ENCODE assay signal across 33 cellular contexts in the genomic region with DNA sequence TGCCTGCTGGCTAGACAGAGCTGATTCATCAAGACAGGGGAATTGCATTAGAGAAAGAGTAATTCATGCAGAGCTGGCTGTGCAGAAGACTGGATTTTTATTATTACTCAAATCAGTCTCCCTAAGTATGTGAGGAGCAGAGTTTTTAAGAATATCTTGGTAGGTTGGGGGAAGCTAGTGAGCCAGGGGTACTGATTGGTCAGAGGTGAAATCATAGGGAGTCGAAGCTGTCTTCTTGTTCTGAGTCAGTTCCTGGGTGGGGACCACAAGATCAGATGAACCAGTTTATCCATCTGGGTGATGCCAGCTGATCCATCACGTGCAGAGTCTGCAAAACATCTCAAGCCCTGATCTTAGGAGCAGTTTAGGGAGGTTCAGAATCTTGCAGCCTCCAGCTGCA. TPM values are rescaled to one million over a fixed set of nuclear protein-coding genes. Genes with fewer than 3 reads are reported as not detected.
"Had no signal": no experiment of that assay in that cellular context is flagged by ENCODE, and none has a peak within 500 bp of the region (broad histone marks: within the 10 kb centered on the region; RNA-seq: fewer than 3 reads in every experiment).

No MANE protein-coding gene starts in this region.

- H3K9ac ChIP-seq: KMS-11 had no signal

- H3K4me2 ChIP-seq: KMS-11 had no signal

- DNase-seq: activated B cell treated with CpG ODN at 0.5 μM for 24 hours; activated CD4-positive, alpha-beta memory T cell treated with anti-CD3 and anti-CD28 coated beads, Interleukin-2, amount 10 ng/mL, durations not matched to agents 7 days and 5 days; activated CD4-positive, alpha-beta T cell treated with anti-CD3 and anti-CD28 coated beads for 1 hour; activated CD4-positive, alpha-beta T cell treated with anti-CD3 and anti-CD28 coated beads, Interleukin-2, amount 10 ng/mL, durations not matched to agents 7 days and 5 days; activated gamma-delta T cell; activated naive CD4-positive, alpha-beta T cell treated with anti-CD3 and anti-CD28 coated beads for 36 hours; activated T-cell treated with anti-CD3 and anti-CD28 coated beads for 4 hours; activated T-cell treated with anti-CD3 and anti-CD28 coated beads, Interleukin-2, amount 50 U/mL, for 48 hours; amygdala; cerebellar nuclear complex; MV-4-11; NCI-H1092 treated with DMSO at 0.1 percent for 48 hours; NCI-H1417 treated with DMSO at 0.1 percent for 48 hours; NCI-H1694; NCI-H2029 treated with DMSO at 0.1 percent for 48 hours; NCI-H345; NCI-H510A; NCI-H526 treated with DMSO at 0.1 percent for 48 hours; NCI-H82; PC-3; RPMI8226; T-cell; T1000 had no signal

- H3K4me1 Mint-ChIP-seq: activated B cell treated with CpG ODN at 0.5 μM for 24 hours; activated CD4-positive, alpha-beta memory T cell treated with anti-CD3 and anti-CD28 coated beads, Interleukin-2, amount 10 ng/mL, durations not matched to agents 7 days and 5 days; activated CD4-positive, alpha-beta T cell treated with anti-CD3 and anti-CD28 coated beads, Interleukin-2, amount 10 ng/mL, durations not matched to agents 7 days and 5 days; activated T-helper 17 cell treated with anti-CD3 and anti-CD28 coated beads, Interleukin-2, amount 50 U/mL, for 72 hours; brain; T-cell had no signal

- H3K27me3 Mint-ChIP-seq: activated CD4-positive, alpha-beta memory T cell treated with anti-CD3 and anti-CD28 coated beads, Interleukin-2, amount 10 ng/mL, durations not matched to agents 7 days and 5 days; activated CD4-positive, alpha-beta T cell treated with anti-CD3 and anti-CD28 coated beads, Interleukin-2, amount 10 ng/mL, durations not matched to agents 7 days and 5 days; brain had no signal

- H3K4me3 ChIP-seq: SK-N-MC had no signal

- H3K27ac Mint-ChIP-seq: activated B cell treated with CpG ODN at 0.5 μM for 24 hours; activated CD4-positive, alpha-beta memory T cell treated with anti-CD3 and anti-CD28 coated beads, Interleukin-2, amount 10 ng/mL, durations not matched to agents 7 days and 5 days; activated CD4-positive, alpha-beta T cell treated with anti-CD3 and anti-CD28 coated beads, Interleukin-2, amount 10 ng/mL, durations not matched to agents 7 days and 5 days; activated naive CD4-positive, alpha-beta T cell treated with anti-CD3 and anti-CD28 coated beads for 36 hours; activated naive CD8-positive, alpha-beta T cell; activated T-helper 17 cell treated with anti-CD3 and anti-CD28 coated beads, Interleukin-2, amount 50 U/mL, for 72 hours; brain; T-cell had no signal

- FAIRE-seq: astrocyte, TTC549 had no signal

- H3K9me3 Mint-ChIP-seq: activated B cell treated with CpG ODN at 0.5 μM for 24 hours; activated CD4-positive, alpha-beta memory T cell treated with anti-CD3 and anti-CD28 coated beads, Interleukin-2, amount 10 ng/mL, durations not matched to agents 7 days and 5 days; activated CD4-positive, alpha-beta T cell treated with anti-CD3 and anti-CD28 coated beads, Interleukin-2, amount 10 ng/mL, durations not matched to agents 7 days and 5 days; activated naive CD4-positive, alpha-beta T cell treated with anti-CD3 and anti-CD28 coated beads for 36 hours; activated T-helper 17 cell treated with anti-CD3 and anti-CD28 coated beads, Interleukin-2, amount 50 U/mL, for 72 hours; brain; T-cell had no signal

- H3K36me3 Mint-ChIP-seq: activated naive CD8-positive, alpha-beta T cell; brain; T-cell had no signal

- ATAC-seq: activated T-helper 17 cell treated with anti-CD3 and anti-CD28 coated beads, Interleukin-2, amount 50 U/mL, for 72 hours; PC-3; Right ventricle myocardium inferior; T-cell had no signal

- H3K4me3 Mint-ChIP-seq: activated B cell treated with CpG ODN at 0.5 μM for 24 hours; activated CD4-positive, alpha-beta memory T cell treated with anti-CD3 and anti-CD28 coated beads, Interleukin-2, amount 10 ng/mL, durations not matched to agents 7 days and 5 days; activated CD4-positive, alpha-beta T cell treated with anti-CD3 and anti-CD28 coated beads, Interleukin-2, amount 10 ng/mL, durations not matched to agents 7 days and 5 days; activated naive CD4-positive, alpha-beta T cell treated with anti-CD3 and anti-CD28 coated beads for 36 hours; activated naive CD8-positive, alpha-beta T cell; activated T-helper 17 cell treated with anti-CD3 and anti-CD28 coated beads, Interleukin-2, amount 50 U/mL, for 72 hours; brain; T-cell had no signal

- H3K27ac ChIP-seq: KMS-11, SK-N-MC had no signal

RNA-seq across cellular contexts. Expression of a gene that starts 39.8 kb away (rescaled TPM):
- total RNA-seq: activated B cell treated with CpG ODN at 0.5 μM for 24 hours; activated CD4-positive, alpha-beta memory T cell treated with anti-CD3 and anti-CD28 coated beads, Interleukin-2, amount 10 ng/mL, durations not matched to agents 7 days and 5 days; activated CD4-positive, alpha-beta T cell treated with anti-CD3 and anti-CD28 coated beads, Interleukin-2, amount 10 ng/mL, durations not matched to agents 7 days and 5 days; activated CD8-positive, alpha-beta memory T cell treated with anti-CD3 and anti-CD28 coated beads for 36 hours; activated naive CD4-positive, alpha-beta T cell treated with anti-CD3 and anti-CD28 coated beads for 36 hours; activated T-helper 17 cell treated with anti-CD3 and anti-CD28 coated beads, Interleukin-2, amount 50 U/mL, for 72 hours; astrocyte; MCF 10A; PC-3; Right ventricle myocardium inferior; T-cell had no signal
